11 cellular contexts compared by ENCODE assay signal in genomic region chr2:112793449-112793978, GRCh38. TPM values are rescaled to one million over a fixed set of nuclear protein-coding genes. Genes with fewer than 3 reads are reported as not detected.
A peak's percentile ranks its signal among the peaks of the same experiment; 100 is the strongest.
DNase-seq lines count a peak whose midpoint lies in the region; ATAC-seq, FAIRE-seq and TF ChIP-seq lines count a peak whose summit lies in the region.
"Had no signal": no experiment of that assay in that cellular context is flagged by ENCODE, and none has a peak within 500 bp of the region (broad histone marks: within the 10 kb centered on the region; RNA-seq: fewer than 3 reads in every experiment).

No MANE protein-coding gene starts in this region.

- H3K27me3 ChIP-seq in right lobe of liver = no peaks in the 10 kb centered on the region
- H3K27me3 ChIP-seq in HepG2 (ENCODE audit: control insufficient read depth in 1 of 2, insufficient read depth in 2 of 2, low read length in 2 of 2) = no peaks in the 10 kb centered on the region
- no peaks in the 10 kb centered on the region for H3K27me3 ChIP-seq in ovary
- H3K27me3 ChIP-seq in esophagus muscularis mucosa = no peaks in the 10 kb centered on the region

- no peak overlapping the region for H3K4me3 ChIP-seq in right lobe of liver
- H3K4me3 ChIP-seq in HepG2 (replicated peaks in 1 of 3; ENCODE audit: insufficient read depth in 1 of 3, low read depth in 2 of 3, low read length in 3 of 3) = no peak overlapping the region
- H3K4me3 ChIP-seq in fibroblast of the aortic adventitia (ENCODE audit: low read depth, low read length) = no peak overlapping the region
- no peak overlapping the region for H3K4me3 ChIP-seq in ovary
- H3K4me3 ChIP-seq in esophagus muscularis mucosa = no peak overlapping the region

- H3K9me3 ChIP-seq in right lobe of liver = no peaks in the 10 kb centered on the region
- H3K9me3 ChIP-seq in HepG2 (ENCODE audit: low read length) = no peaks in the 10 kb centered on the region
- no peaks in the 10 kb centered on the region for H3K9me3 ChIP-seq in T-helper 17 cell (ENCODE audit: control insufficient read depth, low read length, poor library complexity, severe bottlenecking)
- H3K9me3 ChIP-seq in ovary = no peaks in the 10 kb centered on the region
- no peaks in the 10 kb centered on the region for H3K9me3 ChIP-seq in esophagus muscularis mucosa

- TF ChIP-seq RAD21 in HepG2 (CRISPR knock-in tag; IDR thresholded peaks at IDR 0.05) = no peak

- no peak for TF ChIP-seq CTCF in right lobe of liver (IDR thresholded peaks at IDR 0.05)
- no peak for TF ChIP-seq CTCF in HepG2 (CRISPR knock-in tag; IDR thresholded peaks at IDR 0.05)
- no peak for TF ChIP-seq CTCF in fibroblast of the aortic adventitia (IDR thresholded peaks at IDR 0.05; ENCODE audit: insufficient read depth, low read length)
- no peak for TF ChIP-seq CTCF in ovary (IDR thresholded peaks at IDR 0.05)
- TF ChIP-seq CTCF in esophagus muscularis mucosa (IDR thresholded peaks at IDR 0.05) = no peak

- H3K36me3 ChIP-seq in right lobe of liver (no peaks in the 10 kb centered on the region), HepG2 (replicated peaks in 1 of 2; ENCODE audit: control insufficient read depth in 1 of 2, insufficient read depth in 2 of 2, low read length in 2 of 2) (no peaks in the 10 kb centered on the region), ovary (no peaks in the 10 kb centered on the region), esophagus muscularis mucosa (no peaks in the 10 kb centered on the region)

- ATAC-seq in right lobe of liver = peak; percentile 27 to 39 (median 36)
- ATAC-seq in HepG2 = no peak
- ATAC-seq in T-helper 17 cell = peak; percentile 8
- no peak for ATAC-seq in HG02763 (IDR thresholded peaks at IDR 0.05; ENCODE audit: unreplicated experiment)
- no peak for ATAC-seq in GM21515 (IDR thresholded peaks at IDR 0.05; ENCODE audit: unreplicated experiment)

- peaks cover 2% of the 10 kb centered on the region for H3K36me3 Mint-ChIP-seq in T-helper 17 cell (ENCODE audit: low read depth)

- no peaks in the 10 kb centered on the region for H3K79me2 ChIP-seq in HepG2 (ENCODE audit: insufficient read depth, low read length)

- no peak overlapping the region for H3K4me3 Mint-ChIP-seq in T-helper 17 cell

- CTCF ChIA-PET in HepG2 (lab: Yijun Ruan, JAX; ENCODE audit: low intra/inter-chr PET ratio, low total read pairs) = no interaction called here

- no TSS peak for BruUV-seq in HepG2 (replicated peaks; lab: Mats Ljungman, UMichigan)

- in situ Hi-C loops in HepG2 (cut with HindIII; ENCODE audit: extremely low pct_ligation_motif_present, low pct_unique_long_range_greater_than_20kb) = no loop called here

- no peak overlapping the region for H3K9ac ChIP-seq in HepG2 (ENCODE audit: insufficient read depth, low read depth, low read length)

- TF ChIP-seq POLR2A in right lobe of liver (IDR thresholded peaks at IDR 0.05) (no peak), HepG2 (IDR thresholded peaks at IDR 0.05; ENCODE audit: insufficient read depth in 1 of 2, low read depth in 2 of 2, low read length in 2 of 2) (no peak), ovary (IDR thresholded peaks at IDR 0.05) (no peak), esophagus muscularis mucosa (IDR thresholded peaks at IDR 0.05; ENCODE audit: low read depth) (no peak)

- intact Hi-C loops in right lobe of liver (cut with DNase I) (no loop called here), HepG2 (cut with micrococcal nuclease; ENCODE audit: unreplicated experiment) (no loop called here), ovary (cut with DNase I) (no loop called here), esophagus muscularis mucosa (cut with DNase I) (no loop called here)

- H2AFZ ChIP-seq in HepG2 (ENCODE audit: low read length) = no peak overlapping the region

- peaks cover 3% of the 10 kb centered on the region for H3K4me1 Mint-ChIP-seq in T-helper 17 cell

- H3K27me3 Mint-ChIP-seq in T-helper 17 cell = no peaks in the 10 kb centered on the region

- POLR2A ChIA-PET in HepG2 (lab: Yijun Ruan, JAX) = no interaction called here

- H3K4me2 ChIP-seq in HepG2 (ENCODE audit: low read depth, low read length) = no peak overlapping the region

- H4K20me1 ChIP-seq in HepG2 (ENCODE audit: insufficient read depth, low read length) = no peaks in the 10 kb centered on the region

- no peak for DNase-seq in right lobe of liver
- DNase-seq in HepG2 (ENCODE audit: low spot score) = no peak
- no peak for DNase-seq in T-helper 17 cell
- peak; percentile 71 for DNase-seq in fibroblast of the aortic adventitia (ENCODE audit: low read depth)
- DNase-seq in ovary = no peak
- no peak for DNase-seq in esophagus muscularis mucosa (ENCODE audit: extremely low spot score)
- DNase-seq: NCI-H187, posterior cingulate gyrus had no signal

- no peak for TF ChIP-seq EP300 in HepG2 (IDR thresholded peaks at IDR 0.05; ENCODE audit: low read depth in 2 of 2, low read length in 2 of 2)
- TF ChIP-seq EP300 in HepG2 (CRISPR knock-in tag; IDR thresholded peaks at IDR 0.05; ENCODE audit: borderline replicate concordance) = no peak
- TF ChIP-seq EP300 in ovary (IDR thresholded peaks at IDR 0.05) = no peak
- no peak for TF ChIP-seq EP300 in esophagus muscularis mucosa (IDR thresholded peaks at IDR 0.05)

- H3K4me1 ChIP-seq in right lobe of liver (peaks cover 0 to 16% (median 2%) of the 10 kb centered on the region in 4 donors), HepG2 (ENCODE audit: insufficient read depth, low read length) (peaks cover 38% of the 10 kb centered on the region), ovary (ENCODE audit: insufficient read depth) (no peaks in the 10 kb centered on the region), esophagus muscularis mucosa (peaks cover 6 to 19% (median 13%) of the 10 kb centered on the region in 4 donors)

- H3K27ac ChIP-seq in right lobe of liver = peak overlapping the region in 1 of 3 donors; percentile 20
- H3K27ac ChIP-seq in HepG2 (ENCODE audit: extremely low read length, insufficient read depth, low read length) = no peak overlapping the region
- no peak overlapping the region for H3K27ac ChIP-seq in ovary
- peak overlapping the region in 2 of 4 donors; percentile 49 to 54 for H3K27ac ChIP-seq in esophagus muscularis mucosa (replicated peaks in 1 of 4)
- H3K27ac ChIP-seq: C4-2B had no signal

- FAIRE-seq in HepG2 (lab: Jason Lieb, UNC) = no peak

- H3K27ac Mint-ChIP-seq in T-helper 17 cell = no peak overlapping the region

- 40% methylated on average over 3 of the region's 3 CpGs for WGBS in right lobe of liver (ENCODE audit: insufficient coverage, low coverage, low lambda C conversion rate, missing lambda C conversion rate)
- WGBS in HepG2 (ENCODE audit: low lambda C conversion rate) = 94% methylated on average over 3 of the region's 3 CpGs
- 31 to 50% (median 41%) methylated on average over 3 of the region's 3 CpGs for WGBS in ovary, 3 donors
- 76% methylated on average over 3 of the region's 3 CpGs for WGBS in esophagus muscularis mucosa

RNA-seq across cellular contexts. Expression of gene IL1A, which starts 9.2 kb away (rescaled TPM):
- total RNA-seq in right lobe of liver (not detected), HepG2 (2016; rRNA removed; fragmentation: Illumina TruSeq; extraction: Trizol) (not detected in 2 replicates), T-helper 17 cell (under 1 TPM; 0.35 to 0.44 TPM), fibroblast of the aortic adventitia (ENCODE audit: low replicate concordance) (0.90 TPM in 1 of 2 replicates, not detected in the other), ovary (under 1 TPM in 4 of 7 donors, not detected in 3; 0.10 to 0.69 (median 0.20) TPM), esophagus muscularis mucosa (under 1 TPM in 1 of 4 donors, not detected in 3; 0.13 TPM)
- not detected in 2 replicates for total RNA-seq in HepG2 (2016; cell fraction: cytosol; rRNA removed; fragmentation: Illumina TruSeq; extraction: Trizol; ENCODE audit: low read depth)
- not detected in 2 replicates for total RNA-seq in HepG2 (2016; cell fraction: insoluble cytoplasmic fraction; rRNA removed; fragmentation: Illumina TruSeq; extraction: Trizol)
- not detected in 2 replicates for total RNA-seq in HepG2 (2016; cell fraction: membrane; rRNA removed; fragmentation: Illumina TruSeq; extraction: Trizol)
- total RNA-seq in HepG2 (2016; cell fraction: nucleus; rRNA removed; fragmentation: Illumina TruSeq; extraction: Trizol) = not detected in 2 replicates
- polyA plus RNA-seq in HepG2 (2011; rRNA removed) (not detected in 2 replicates), ovary (under 1 TPM in 1 of 2 donors, not detected in 1; 0.07 TPM)
- polyA plus RNA-seq in HepG2 (2011; cell fraction: cytosol; rRNA removed) = not detected in 2 replicates
- not detected in 2 replicates for polyA plus RNA-seq in HepG2 (2011; cell fraction: nucleus; rRNA removed)
- polyA plus RNA-seq in HepG2 (2012) = 0.05 and 0.07 TPM in 2 replicates
- polyA plus RNA-seq in HepG2 (2016; cell fraction: cytosol; fragmentation: Illumina TruSeq; extraction: Trizol; ENCODE audit: low read depth) = not detected in 2 replicates
- not detected in 2 replicates for polyA plus RNA-seq in HepG2 (2016; cell fraction: insoluble cytoplasmic fraction; fragmentation: Illumina TruSeq; extraction: Trizol; ENCODE audit: low read depth)
- not detected in 2 replicates for polyA plus RNA-seq in HepG2 (2016; cell fraction: membrane; fragmentation: Illumina TruSeq; extraction: Trizol; ENCODE audit: low read depth)
- polyA plus RNA-seq in HepG2 (2016; cell fraction: nucleus; fragmentation: Illumina TruSeq; extraction: Trizol; ENCODE audit: insufficient read depth, low read depth) = not detected in 2 replicates
- polyA minus RNA-seq in HepG2 (2011; rRNA and poly(A)+ RNA removed; ENCODE audit: low replicate concordance) = 0.33 TPM in 1 of 2 replicates, not detected in the other
- polyA minus RNA-seq in HepG2 (2011; cell fraction: cytosol; rRNA and poly(A)+ RNA removed) = not detected in 2 replicates
- not detected in 2 replicates for polyA minus RNA-seq in HepG2 (2011; cell fraction: nucleus; rRNA and poly(A)+ RNA removed)

RNA-seq across cellular contexts. Expression of gene CKAP2L, which starts 29.1 kb away (rescaled TPM):
- total RNA-seq in right lobe of liver (1 to 10 TPM in 2 of 6 experiments, under 1 TPM in 4; 0.20 to 1.4 (median 0.66) TPM), HepG2 (2016; rRNA removed; fragmentation: Illumina TruSeq; extraction: Trizol) (9.5 and 21.5 TPM in 2 replicates), T-helper 17 cell (under 1 TPM; 0.37 to 0.97 TPM), fibroblast of the aortic adventitia (ENCODE audit: low replicate concordance) (2.7 and 26.4 TPM in 2 replicates), ovary (1 to 10 TPM in 1 of 7 donors, under 1 TPM in 3, not detected in 3; 0.11 to 1.4 (median 0.14) TPM), esophagus muscularis mucosa (1 to 10 TPM in 1 of 4 donors, under 1 TPM in 2, not detected in 1; 0.23 to 1.5 (median 0.91) TPM)
- total RNA-seq in HepG2 (2016; cell fraction: cytosol; rRNA removed; fragmentation: Illumina TruSeq; extraction: Trizol; ENCODE audit: low read depth) = 1.4 and 1.7 TPM in 2 replicates
- 10.3 and 20.5 TPM in 2 replicates for total RNA-seq in HepG2 (2016; cell fraction: insoluble cytoplasmic fraction; rRNA removed; fragmentation: Illumina TruSeq; extraction: Trizol)
- total RNA-seq in HepG2 (2016; cell fraction: membrane; rRNA removed; fragmentation: Illumina TruSeq; extraction: Trizol) = 5.6 and 6.5 TPM in 2 replicates
- total RNA-seq in HepG2 (2016; cell fraction: nucleus; rRNA removed; fragmentation: Illumina TruSeq; extraction: Trizol) = 13.3 and 18.2 TPM in 2 replicates
- polyA plus RNA-seq in HepG2 (2011; rRNA removed) (3.9 and 7.1 TPM in 2 replicates), ovary (1 to 10 TPM in 1 of 2 donors, under 1 TPM in 1; 0.15 to 1.3 TPM)
- polyA plus RNA-seq in HepG2 (2011; cell fraction: cytosol; rRNA removed) = 3.0 and 3.4 TPM in 2 replicates
- 2.3 and 2.6 TPM in 2 replicates for polyA plus RNA-seq in HepG2 (2011; cell fraction: nucleus; rRNA removed)
- polyA plus RNA-seq in HepG2 (2012) = 5.5 and 10.6 TPM in 2 replicates
- 0.46 and 0.79 TPM in 2 replicates for polyA plus RNA-seq in HepG2 (2016; cell fraction: cytosol; fragmentation: Illumina TruSeq; extraction: Trizol; ENCODE audit: low read depth)
- 15.6 and 16.8 TPM in 2 replicates for polyA plus RNA-seq in HepG2 (2016; cell fraction: insoluble cytoplasmic fraction; fragmentation: Illumina TruSeq; extraction: Trizol; ENCODE audit: low read depth)
- 2.4 and 2.7 TPM in 2 replicates for polyA plus RNA-seq in HepG2 (2016; cell fraction: membrane; fragmentation: Illumina TruSeq; extraction: Trizol; ENCODE audit: low read depth)
- polyA plus RNA-seq in HepG2 (2016; cell fraction: nucleus; fragmentation: Illumina TruSeq; extraction: Trizol; ENCODE audit: insufficient read depth, low read depth) = 10.7 and 13.0 TPM in 2 replicates
- polyA minus RNA-seq in HepG2 (2011; rRNA and poly(A)+ RNA removed; ENCODE audit: low replicate concordance) = 6.2 and 8.6 TPM in 2 replicates
- 5.6 and 8.0 TPM in 2 replicates for polyA minus RNA-seq in HepG2 (2011; cell fraction: cytosol; rRNA and poly(A)+ RNA removed)
- 13.3 and 20.0 TPM in 2 replicates for polyA minus RNA-seq in HepG2 (2011; cell fraction: nucleus; rRNA and poly(A)+ RNA removed)

RNA-seq across cellular contexts. Expression of gene IL1B, which starts 43.1 kb away (rescaled TPM):
- 1 to 10 TPM in 2 of 6 experiments, under 1 TPM in 3, not detected in 1; 0.19 to 4.1 (median 0.49) TPM for total RNA-seq in right lobe of liver
- total RNA-seq in HepG2 (2016; rRNA removed; fragmentation: Illumina TruSeq; extraction: Trizol) = not detected in 2 replicates
- not detected in 2 replicates for total RNA-seq in HepG2 (2016; cell fraction: cytosol; rRNA removed; fragmentation: Illumina TruSeq; extraction: Trizol; ENCODE audit: low read depth)
- not detected in 2 replicates for total RNA-seq in HepG2 (2016; cell fraction: insoluble cytoplasmic fraction; rRNA removed; fragmentation: Illumina TruSeq; extraction: Trizol)
- total RNA-seq in HepG2 (2016; cell fraction: membrane; rRNA removed; fragmentation: Illumina TruSeq; extraction: Trizol) = not detected in 2 replicates
- total RNA-seq in HepG2 (2016; cell fraction: nucleus; rRNA removed; fragmentation: Illumina TruSeq; extraction: Trizol) = not detected in 2 replicates
- polyA plus RNA-seq in HepG2 (2011; rRNA removed) = 0.08 and 0.18 TPM in 2 replicates
- polyA plus RNA-seq in HepG2 (2011; cell fraction: cytosol; rRNA removed) = 0.03 and 0.04 TPM in 2 replicates
- polyA plus RNA-seq in HepG2 (2011; cell fraction: nucleus; rRNA removed) = not detected in 2 replicates
- 0.11 and 0.20 TPM in 2 replicates for polyA plus RNA-seq in HepG2 (2012)
- not detected in 2 replicates for polyA plus RNA-seq in HepG2 (2016; cell fraction: cytosol; fragmentation: Illumina TruSeq; extraction: Trizol; ENCODE audit: low read depth)
- polyA plus RNA-seq in HepG2 (2016; cell fraction: insoluble cytoplasmic fraction; fragmentation: Illumina TruSeq; extraction: Trizol; ENCODE audit: low read depth) = not detected in 2 replicates
- not detected in 2 replicates for polyA plus RNA-seq in HepG2 (2016; cell fraction: membrane; fragmentation: Illumina TruSeq; extraction: Trizol; ENCODE audit: low read depth)
- not detected in 2 replicates for polyA plus RNA-seq in HepG2 (2016; cell fraction: nucleus; fragmentation: Illumina TruSeq; extraction: Trizol; ENCODE audit: insufficient read depth, low read depth)
- 2.7 TPM in 1 of 2 replicates, not detected in the other for polyA minus RNA-seq in HepG2 (2011; rRNA and poly(A)+ RNA removed; ENCODE audit: low replicate concordance)
- polyA minus RNA-seq in HepG2 (2011; cell fraction: cytosol; rRNA and poly(A)+ RNA removed) = not detected in 2 replicates
- not detected in 2 replicates for polyA minus RNA-seq in HepG2 (2011; cell fraction: nucleus; rRNA and poly(A)+ RNA removed)
- total RNA-seq in T-helper 17 cell = 10 to 100 TPM; 30.8 to 61.2 TPM
- total RNA-seq in fibroblast of the aortic adventitia (ENCODE audit: low replicate concordance) = 2.4 TPM in 1 of 2 replicates, not detected in the other
- 1 to 10 TPM in 6 of 7 donors, not detected in 1; 1.5 to 5.2 (median 2.3) TPM for total RNA-seq in ovary
- 1 to 10 TPM in 1 of 2 donors, under 1 TPM in 1; 0.39 to 2.7 TPM for polyA plus RNA-seq in ovary
- total RNA-seq in esophagus muscularis mucosa = 1 to 10 TPM in 1 of 4 donors, not detected in 3; 2.7 TPM

Comparison
In these comparisons a context has a peak if more than half of its experiments do, and no peak if none do; other contexts are left out.
1. ATAC-seq: peak in right lobe of liver (4 of 4) and T-helper 17 cell (single experiment); none in HepG2 (single experiment), HG02763 (single experiment) and GM21515 (single experiment).